40 cellular contexts compared by ENCODE assay signal in genomic region chr5:116418774-116419173, GRCh38.
"Had no signal": no experiment of that assay in that cellular context is flagged by ENCODE, and none has a peak within 500 bp of the region (broad histone marks: within the 10 kb centered on the region; RNA-seq: fewer than 3 reads in every experiment).

No MANE protein-coding gene starts in this region.

- H3K4me3 ChIP-seq: adrenal gland, ascending aorta, body of pancreas, breast epithelium, cardiac muscle cell had no signal

- H3K27ac Mint-ChIP-seq: activated naive CD4-positive, alpha-beta T cell treated with anti-CD3 and anti-CD28 coated beads for 36 hours; activated naive CD4-positive, alpha-beta T cell treated with anti-CD3 and anti-CD28 coated beads, Interleukin-2, amount 10 ng/mL, durations not matched to agents 7 days and 5 days; activated naive CD4-positive, alpha-beta T cell treated with anti-CD3 and anti-CD28 coated beads, Interleukin-2, amount 50 U/mL, for 24 hours; activated naive CD4-positive, alpha-beta T cell treated with anti-CD3 and anti-CD28 coated beads, Interleukin-2, amount 50 U/mL, for 72 hours; activated naive CD8-positive, alpha-beta T cell; activated naive CD8-positive, alpha-beta T cell treated with anti-CD3 and anti-CD28 coated beads for 36 hours; activated naive CD8-positive, alpha-beta T cell treated with anti-CD3 and anti-CD28 coated beads, Interleukin-2, amount 10 ng/mL, durations not matched to agents 7 days and 5 days; activated naive CD8-positive, alpha-beta T cell treated with anti-CD3 and anti-CD28 coated beads, Interleukin-2, amount 50 U/mL, for 24 hours; activated T-cell treated with anti-CD3 and anti-CD28 coated beads, Interleukin-2, amount 50 U/mL, for 24 hours; activated T-cell treated with anti-CD3 and anti-CD28 coated beads, Interleukin-2, amount 50 U/mL, for 72 hours; activated T-helper 1 cell treated with anti-CD3 and anti-CD28 coated beads, Interleukin-12 subunit alpha, Interleukin-12 subunit beta, Interleukin-2, Interleukin-4 antibody, amounts not matched to agents 30 ng/mL and 10 ng/mL and 1 ng/mL, durations not matched to agents 14 hours and 24 hours and 36 hours; activated T-helper 17 cell treated with anti-CD3 and anti-CD28 coated beads, Interleukin-2, amount 50 U/mL, for 72 hours; activated T-helper 2 cell treated with anti-CD3 and anti-CD28 coated beads, Interferon-gamma antibody, Interleukin-2, Interleukin-4, amounts not matched to agents 10 μg/mL and 5 μg/mL and 100 μg/mL, durations not matched to agents 14 hours and 24 hours and 36 hours; brain had no signal

- H3K4me1 ChIP-seq: ascending aorta, breast epithelium had no signal

- DNase-seq: activated effector memory CD4-positive, alpha-beta T cell treated with anti-CD3 and anti-CD28 coated beads, Interleukin-2, amount 50 U/mL, for 16 hours; activated effector memory CD4-positive, alpha-beta T cell treated with Interleukin-2 at 50 U/mL for 16 hours; activated gamma-delta T cell; activated gamma-delta T cell treated with Interleukin-2 at 50 U/mL for 16 hours; activated naive CD4-positive, alpha-beta T cell; activated naive CD4-positive, alpha-beta T cell treated with anti-CD3 and anti-CD28 coated beads for 36 hours; activated naive CD4-positive, alpha-beta T cell treated with anti-CD3 and anti-CD28 coated beads, Interleukin-2, amount 10 ng/mL, durations not matched to agents 7 days and 5 days; activated naive CD4-positive, alpha-beta T cell treated with anti-CD3 and anti-CD28 coated beads, Interleukin-2, amount 50 U/mL, for 16 hours; activated naive CD4-positive, alpha-beta T cell treated with Interleukin-2 at 50 U/mL for 16 hours; activated naive CD8-positive, alpha-beta T cell treated with anti-CD3 and anti-CD28 coated beads for 36 hours; activated naive CD8-positive, alpha-beta T cell treated with anti-CD3 and anti-CD28 coated beads, Interleukin-2, amount 10 ng/mL, durations not matched to agents 7 days and 5 days; activated naive CD8-positive, alpha-beta T cell treated with anti-CD3 and anti-CD28 coated beads, Interleukin-2, amount 50 U/mL, for 24 hours; activated T-cell treated with anti-CD3 and anti-CD28 coated beads, Interleukin-2, amount 50 U/mL, for 1 hour; activated T-cell treated with anti-CD3 and anti-CD28 coated beads, Interleukin-2, amount 50 U/mL, for 24 hours; activated T-cell treated with anti-CD3 and anti-CD28 coated beads, Interleukin-2, amount 50 U/mL, for 4 hours; activated T-cell treated with anti-CD3 and anti-CD28 coated beads, Interleukin-2, amount 50 U/mL, for 48 hours; activated T-cell treated with anti-CD3 and anti-CD28 coated beads, Interleukin-2, amount 50 U/mL, for 72 hours; adrenal gland; amniotic stem cell; amygdala; anterior cingulate cortex; aorta; brain microvascular endothelial cell; caudate nucleus; central memory CD4-positive, alpha-beta T cell; cerebellar nuclear complex had no signal

- H3K4me1 Mint-ChIP-seq: activated naive CD4-positive, alpha-beta T cell treated with anti-CD3 and anti-CD28 coated beads, Interleukin-2, amount 10 ng/mL, durations not matched to agents 7 days and 5 days; activated naive CD4-positive, alpha-beta T cell treated with anti-CD3 and anti-CD28 coated beads, Interleukin-2, amount 50 U/mL, for 24 hours; activated naive CD8-positive, alpha-beta T cell treated with anti-CD3 and anti-CD28 coated beads for 36 hours; activated naive CD8-positive, alpha-beta T cell treated with anti-CD3 and anti-CD28 coated beads, Interleukin-2, amount 10 ng/mL, durations not matched to agents 7 days and 5 days; activated naive CD8-positive, alpha-beta T cell treated with anti-CD3 and anti-CD28 coated beads, Interleukin-2, amount 50 U/mL, for 24 hours; activated T-helper 17 cell treated with anti-CD3 and anti-CD28 coated beads, Interleukin-2, amount 50 U/mL, for 72 hours; brain; central memory CD8-positive, alpha-beta T cell had no signal

- H3K36me3 Mint-ChIP-seq: activated naive CD4-positive, alpha-beta T cell treated with anti-CD3 and anti-CD28 coated beads, Interleukin-2, amount 10 ng/mL, durations not matched to agents 7 days and 5 days; brain had no signal

- ATAC-seq: activated naive CD4-positive, alpha-beta T cell treated with anti-CD3 and anti-CD28 coated beads, Interleukin-2, amount 50 U/mL, for 72 hours; activated naive CD8-positive, alpha-beta T cell treated with anti-CD3 and anti-CD28 coated beads, Interleukin-2, amount 50 U/mL, for 24 hours; activated T-cell treated with anti-CD3 and anti-CD28 coated beads, Interleukin-2, amount 50 U/mL, for 4 hours; activated T-cell treated with anti-CD3 and anti-CD28 coated beads, Interleukin-2, amount 50 U/mL, for 72 hours; activated T-helper 17 cell treated with anti-CD3 and anti-CD28 coated beads, Interleukin-2, amount 50 U/mL, for 72 hours; body of pancreas had no signal

- H3K4me3 Mint-ChIP-seq: activated naive CD4-positive, alpha-beta T cell treated with anti-CD3 and anti-CD28 coated beads for 36 hours; activated naive CD4-positive, alpha-beta T cell treated with anti-CD3 and anti-CD28 coated beads, Interleukin-2, amount 10 ng/mL, durations not matched to agents 7 days and 5 days; activated naive CD4-positive, alpha-beta T cell treated with anti-CD3 and anti-CD28 coated beads, Interleukin-2, amount 50 U/mL, for 24 hours; activated naive CD8-positive, alpha-beta T cell; activated naive CD8-positive, alpha-beta T cell treated with anti-CD3 and anti-CD28 coated beads for 36 hours; activated naive CD8-positive, alpha-beta T cell treated with anti-CD3 and anti-CD28 coated beads, Interleukin-2, amount 10 ng/mL, durations not matched to agents 7 days and 5 days; activated naive CD8-positive, alpha-beta T cell treated with anti-CD3 and anti-CD28 coated beads, Interleukin-2, amount 50 U/mL, for 24 hours; activated T-cell treated with anti-CD3 and anti-CD28 coated beads, Interleukin-2, amount 50 U/mL, for 24 hours; activated T-cell treated with anti-CD3 and anti-CD28 coated beads, Interleukin-2, amount 50 U/mL, for 4 hours; activated T-cell treated with anti-CD3 and anti-CD28 coated beads, Interleukin-2, amount 50 U/mL, for 72 hours; activated T-helper 1 cell treated with anti-CD3 and anti-CD28 coated beads, Interleukin-12 subunit alpha, Interleukin-12 subunit beta, Interleukin-2, Interleukin-4 antibody, amounts not matched to agents 30 ng/mL and 10 ng/mL and 1 ng/mL, durations not matched to agents 14 hours and 24 hours and 36 hours; activated T-helper 17 cell treated with anti-CD3 and anti-CD28 coated beads, Interleukin-2, amount 50 U/mL, for 72 hours; brain; central memory CD8-positive, alpha-beta T cell had no signal

- H3K9me3 Mint-ChIP-seq: activated naive CD4-positive, alpha-beta T cell treated with anti-CD3 and anti-CD28 coated beads, Interleukin-2, amount 50 U/mL, for 24 hours; activated naive CD8-positive, alpha-beta T cell treated with anti-CD3 and anti-CD28 coated beads for 36 hours; activated T-cell treated with anti-CD3 and anti-CD28 coated beads, Interleukin-2, amount 50 U/mL, for 24 hours; activated T-cell treated with anti-CD3 and anti-CD28 coated beads, Interleukin-2, amount 50 U/mL, for 4 hours; activated T-helper 1 cell treated with anti-CD3 and anti-CD28 coated beads, Interleukin-12 subunit alpha, Interleukin-12 subunit beta, Interleukin-2, Interleukin-4 antibody, amounts not matched to agents 30 ng/mL and 10 ng/mL and 1 ng/mL, durations not matched to agents 14 hours and 24 hours and 36 hours; activated T-helper 17 cell treated with anti-CD3 and anti-CD28 coated beads, Interleukin-2, amount 50 U/mL, for 72 hours; activated T-helper 2 cell treated with anti-CD3 and anti-CD28 coated beads, Interferon-gamma antibody, Interleukin-2, Interleukin-4, amounts not matched to agents 10 μg/mL and 5 μg/mL and 100 μg/mL, durations not matched to agents 14 hours and 24 hours and 36 hours; central memory CD8-positive, alpha-beta T cell had no signal

- H3K9me3 ChIP-seq: adrenal gland, ascending aorta, body of pancreas, breast epithelium had no signal

- H3K27me3 Mint-ChIP-seq: activated naive CD4-positive, alpha-beta T cell treated with anti-CD3 and anti-CD28 coated beads, Interleukin-2, amount 10 ng/mL, durations not matched to agents 7 days and 5 days; activated naive CD4-positive, alpha-beta T cell treated with anti-CD3 and anti-CD28 coated beads, Interleukin-2, amount 50 U/mL, for 24 hours; activated naive CD8-positive, alpha-beta T cell; activated naive CD8-positive, alpha-beta T cell treated with anti-CD3 and anti-CD28 coated beads for 36 hours; activated naive CD8-positive, alpha-beta T cell treated with anti-CD3 and anti-CD28 coated beads, Interleukin-2, amount 10 ng/mL, durations not matched to agents 7 days and 5 days; activated naive CD8-positive, alpha-beta T cell treated with anti-CD3 and anti-CD28 coated beads, Interleukin-2, amount 50 U/mL, for 24 hours; activated T-cell treated with anti-CD3 and anti-CD28 coated beads, Interleukin-2, amount 50 U/mL, for 24 hours; activated T-helper 17 cell treated with anti-CD3 and anti-CD28 coated beads, Interleukin-2, amount 50 U/mL, for 72 hours; central memory CD8-positive, alpha-beta T cell had no signal

- H3K27ac ChIP-seq: adrenal gland, ascending aorta, body of pancreas, brain microvascular endothelial cell, breast epithelium, cardiac muscle cell had no signal

- FAIRE-seq: astrocyte, bronchial epithelial cell had no signal

- H3K36me3 ChIP-seq: adrenal gland, ascending aorta, brain microvascular endothelial cell, breast epithelium, cardiac muscle cell had no signal

- H3K27me3 ChIP-seq: adrenal gland, ascending aorta, body of pancreas, brain microvascular endothelial cell, breast epithelium, cardiac muscle cell had no signal
